8 cellular contexts compared by ENCODE assay signal in genomic region chr3:120596853-120597223, GRCh38. TPM values are rescaled to one million over a fixed set of nuclear protein-coding genes. Genes with fewer than 3 reads are reported as not detected.
DNase-seq lines count a peak whose midpoint lies in the region; ATAC-seq and TF ChIP-seq lines count a peak whose summit lies in the region.

No MANE protein-coding gene starts in this region.

- H3K36me3 ChIP-seq in BLaER1 treated with 17β-estradiol and CSF1 and Interleukin-3, amounts not matched to agents 10 nM and 100 nM, result peaks cover 41 to 47% (median 44%) of the 10 kb centered on the region in 11 experiments
- H3K36me3 ChIP-seq in MM.1S (replicated peaks; ENCODE audit: insufficient read depth, low read length) (peaks cover 6% of the 10 kb centered on the region; the same call in 1 of the 2 replicates), ectodermal cell (ENCODE audit: control insufficient read depth, insufficient read depth, low read length) (peaks cover 25% of the 10 kb centered on the region), neural cell (ENCODE audit: insufficient read depth, low read length) (no peaks in the 10 kb centered on the region)

- peaks cover 23 to 34% (median 28%) of the 10 kb centered on the region in 10 experiments for H3K4me1 ChIP-seq in BLaER1 treated with 17β-estradiol and CSF1 and Interleukin-3, amounts not matched to agents 10 nM and 100 nM
- H3K4me1 ChIP-seq in MM.1S (ENCODE audit: low read length) (peaks cover 14% of the 10 kb centered on the region; the same call in 1 of the 2 replicates), ectodermal cell (ENCODE audit: control insufficient read depth, insufficient read depth, low read length) (peaks cover 5% of the 10 kb centered on the region)

- H3K4me3 ChIP-seq in BLaER1 treated with 17β-estradiol and CSF1 and Interleukin-3, amounts not matched to agents 10 nM and 100 nM, result peak overlapping the region; percentile 67 to 93 (median 82)
- H3K4me3 ChIP-seq in MM.1S (ENCODE audit: low read length) (peak overlapping the region; percentile 83), ectodermal cell (ENCODE audit: insufficient read depth, low read depth, low read length) (peak overlapping the region; percentile 98), neural cell (ENCODE audit: low read length) (peak overlapping the region; percentile 94)

- peak overlapping the region; percentile 72 to 97 (median 85) for H3K4me2 ChIP-seq in BLaER1 treated with 17β-estradiol and CSF1 and Interleukin-3, amounts not matched to agents 10 nM and 100 nM
- H3K4me2 ChIP-seq in MM.1S (ENCODE audit: low read depth, low read length), result peak overlapping the region; percentile 90
- peak overlapping the region; percentile 66 for H3K4me2 ChIP-seq in neural cell (ENCODE audit: low read length)

- peaks cover 3 to 42% (median 27%) of the 10 kb centered on the region in 11 experiments; a peak in 15 of 22 replicates for H4K20me1 ChIP-seq in BLaER1 treated with 17β-estradiol and CSF1 and Interleukin-3, amounts not matched to agents 10 nM and 100 nM
- H4K20me1 ChIP-seq in MM.1S (ENCODE audit: insufficient read depth, low read length) (no peaks in the 10 kb centered on the region), neural cell (ENCODE audit: insufficient read depth) (no peaks in the 10 kb centered on the region)

- DNase-seq in MM.1S (no peak), hypothalamus (lab: John Stamatoyannopoulos, UW) (no peak), T1000 (lab: John Stamatoyannopoulos, UW) (no peak)

- peak overlapping the region; percentile 97; the same call in 1 of the 2 replicates for H2AFZ ChIP-seq in MM.1S (ENCODE audit: low read length)
- H2AFZ ChIP-seq in neural cell (ENCODE audit: low read depth, low read length), result peak overlapping the region; percentile 86

- no peaks in the 10 kb centered on the region for H3K9me2 ChIP-seq in MM.1S (replicated peaks; ENCODE audit: insufficient read depth, low read length)
- no peaks in the 10 kb centered on the region for H3K9me2 ChIP-seq in neural cell (ENCODE audit: insufficient read depth, low read length)

- peak overlapping the region; percentile 89 to 99 (median 96) for H3K27ac ChIP-seq in BLaER1 treated with 17β-estradiol and CSF1 and Interleukin-3, amounts not matched to agents 10 nM and 100 nM
- peak overlapping the region; percentile 84; the same call in 1 of the 2 replicates for H3K27ac ChIP-seq in MM.1S (ENCODE audit: low read length)
- H3K27ac ChIP-seq in ectodermal cell (ENCODE audit: insufficient read depth, low read depth, low read length, poor library complexity, severe bottlenecking), result no peak overlapping the region
- peak overlapping the region; percentile 98 for H3K27ac ChIP-seq in neural cell (ENCODE audit: low read length)

- ATAC-seq in HG03025 (IDR thresholded peaks at IDR 0.05; ENCODE audit: low FRiP score, unreplicated experiment) (no peak), HG02973 (IDR thresholded peaks at IDR 0.05; ENCODE audit: unreplicated experiment) (no peak)

- no peak for TF ChIP-seq EP300 in neural cell (conservative IDR thresholded peaks at IDR 0.05; ENCODE audit: poor library complexity, severe bottlenecking)

- H3F3A ChIP-seq in MM.1S (ENCODE audit: insufficient read depth, low read length) (peaks cover 15% of the 10 kb centered on the region), neural cell (ENCODE audit: insufficient read depth, low read length, poor library complexity, severe bottlenecking) (no peaks in the 10 kb centered on the region)

- TF ChIP-seq RAD21 in neural cell (conservative IDR thresholded peaks at IDR 0.05), result no peak

- H3K79me2 ChIP-seq in MM.1S (ENCODE audit: low read length) (peaks cover 41% of the 10 kb centered on the region), neural cell (replicated peaks; ENCODE audit: insufficient read depth, low read length) (peaks cover 12% of the 10 kb centered on the region)

- H3K27me3 ChIP-seq in BLaER1 treated with 17β-estradiol and CSF1 and Interleukin-3, amounts not matched to agents 10 nM and 100 nM, result no peaks in the 10 kb centered on the region
- no peaks in the 10 kb centered on the region for H3K27me3 ChIP-seq in MM.1S (replicated peaks; ENCODE audit: insufficient read depth, low read length)
- no peaks in the 10 kb centered on the region for H3K27me3 ChIP-seq in ectodermal cell (ENCODE audit: control insufficient read depth, insufficient read depth, low read length, poor library complexity, severe bottlenecking)
- no peaks in the 10 kb centered on the region for H3K27me3 ChIP-seq in neural cell (ENCODE audit: insufficient read depth, low read depth, low read length)

- TF ChIP-seq CTCF in MM.1S (IDR thresholded peaks at IDR 0.05; ENCODE audit: low read length) (no peak), neural cell (IDR thresholded peaks at IDR 0.05; ENCODE audit: poor library complexity, severe bottlenecking) (no peak)

- peak overlapping the region; percentile 90 to 99 (median 97) for H3K9ac ChIP-seq in BLaER1 treated with 17β-estradiol and CSF1 and Interleukin-3, amounts not matched to agents 10 nM and 100 nM
- H3K9ac ChIP-seq in MM.1S (ENCODE audit: low read length), result peak overlapping the region; percentile 98
- peak overlapping the region; percentile 98 for H3K9ac ChIP-seq in neural cell (ENCODE audit: low read length)

- WGBS in ectodermal cell, 2 experiments, result 20% methylated on average over 1 of the region's 3 CpGs; no CpG with 5 or more reads in 1 of the 2 experiments

- H3K9me3 ChIP-seq in BLaER1 treated with 17β-estradiol and CSF1 and Interleukin-3, amounts not matched to agents 10 nM and 100 nM (replicated peaks in 1 of 11), result no peaks in the 10 kb centered on the region
- H3K9me3 ChIP-seq in MM.1S (replicated peaks; ENCODE audit: insufficient read depth, low read length) (no peaks in the 10 kb centered on the region), ectodermal cell (ENCODE audit: control insufficient read depth, low read length) (no peaks in the 10 kb centered on the region), neural cell (ENCODE audit: low read length) (no peaks in the 10 kb centered on the region)

TF ChIP-seq in neural cell, 6 proteins besides CTCF, POLR2A, EP300 and RAD21:
- TF ChIP-seq TAF1 (IDR thresholded peaks at IDR 0.05; ENCODE audit: low read depth), result no peak

RNA-seq across cellular contexts. Expression of gene NDUFB4, which starts 0.7 kb away (rescaled TPM):
- polyA plus RNA-seq in ectodermal cell (2013, experiment 1 of 4), result 276 TPM
- 276 TPM for polyA plus RNA-seq in ectodermal cell (2013, experiment 2 of 4)
- polyA plus RNA-seq in ectodermal cell (2013, experiment 3 of 4), result 276 TPM
- 335 TPM for polyA plus RNA-seq in ectodermal cell (2013, experiment 4 of 4)
- polyA plus RNA-seq in neural cell, result 154 and 170 TPM in 2 replicates
- polyA minus RNA-seq in neural cell, result 43.3 and 53.9 TPM in 2 replicates
